8 cellular contexts compared by ENCODE assay signal in the genomic region with DNA sequence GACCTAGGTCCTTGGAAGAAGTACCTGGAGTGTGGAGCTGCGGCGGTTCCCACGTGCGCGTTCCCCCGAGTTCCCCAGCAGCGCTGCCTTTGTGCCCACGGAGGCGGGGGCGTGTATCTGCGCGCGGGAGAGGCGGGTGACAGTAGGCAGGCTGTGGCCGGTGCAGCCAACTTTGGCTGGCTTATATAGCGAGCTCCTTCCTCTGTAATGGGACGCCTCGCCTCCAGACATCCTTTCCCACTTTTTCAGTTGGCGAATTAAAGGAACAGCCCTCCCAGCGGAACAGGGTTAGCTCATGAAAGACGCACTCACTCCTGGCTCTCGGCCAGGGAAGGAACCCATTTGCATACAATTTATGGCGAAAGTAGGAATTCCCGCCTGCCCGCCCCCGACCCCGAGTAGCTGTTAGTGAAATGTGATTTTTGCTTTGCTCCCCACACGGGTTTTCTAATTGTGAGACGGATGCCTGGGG. TPM values are rescaled to one million over a fixed set of nuclear protein-coding genes. Genes with fewer than 3 reads are reported as not detected.
DNase-seq lines count a peak whose midpoint lies in the region; ATAC-seq and TF ChIP-seq lines count a peak whose summit lies in the region.

Gene TNC, minus strand, starts transcription at position 159 of the 472 bp plus-strand sequence. CDS start 27,139 bp downstream, outside the sequence.

- TF ChIP-seq CTCF in fibroblast of the aortic adventitia (IDR thresholded peaks at IDR 0.05; ENCODE audit: insufficient read depth, low read length) (no peak), neural cell (IDR thresholded peaks at IDR 0.05; ENCODE audit: poor library complexity, severe bottlenecking) (no peak)

- DNase-seq in H7: peak; percentile 67
- peak; percentile 94 for DNase-seq in RPMI7951 (ENCODE audit: low read depth)
- DNase-seq in fibroblast of the aortic adventitia (ENCODE audit: low read depth): peak; percentile 76
- DNase-seq in Kasumi-1 (lab: John Stamatoyannopoulos, UW): no peak
- no peak for DNase-seq in GM19238 (ENCODE audit: insufficient read length, low spot score)

- H3K36me3 ChIP-seq in H7 (replicated peaks; ENCODE audit: control insufficient read depth, insufficient read depth, low read length): no peaks in the 10 kb centered on the region
- H3K36me3 ChIP-seq in neural cell (ENCODE audit: insufficient read depth, low read length): no peaks in the 10 kb centered on the region

- H3K9ac ChIP-seq in neural cell (ENCODE audit: low read length): peak within 1 kb of the TSS; percentile 37

- no peaks in the 10 kb centered on the region for H3F3A ChIP-seq in neural cell (ENCODE audit: insufficient read depth, low read length, poor library complexity, severe bottlenecking)

- peak within 1 kb of the TSS; percentile 33 for H3K4me3 ChIP-seq in H7 (ENCODE audit: insufficient read depth, low read depth, low read length)
- peak within 1 kb of the TSS; percentile 61 for H3K4me3 ChIP-seq in fibroblast of the aortic adventitia (ENCODE audit: low read depth, low read length)
- peak within 1 kb of the TSS; percentile 67 for H3K4me3 ChIP-seq in neural cell (ENCODE audit: low read length)

- H3K79me2 ChIP-seq in neural cell (replicated peaks; ENCODE audit: insufficient read depth, low read length): no peaks in the 10 kb centered on the region

- H3K27me3 ChIP-seq in H7 (ENCODE audit: control insufficient read depth, insufficient read depth, low read length): peaks cover 16% of the 10 kb centered on the region
- peaks cover 21% of the 10 kb centered on the region for H3K27me3 ChIP-seq in neural cell (ENCODE audit: insufficient read depth, low read depth, low read length)

- H4K20me1 ChIP-seq in neural cell (ENCODE audit: insufficient read depth): no peaks in the 10 kb centered on the region

- no peaks in the 10 kb centered on the region for H3K9me3 ChIP-seq in neural cell (ENCODE audit: low read length)

- H3K9me2 ChIP-seq in neural cell (ENCODE audit: insufficient read depth, low read length): no peaks in the 10 kb centered on the region

- H2AFZ ChIP-seq in neural cell (ENCODE audit: low read depth, low read length): peak within 1 kb of the TSS; percentile 12

- TF ChIP-seq EP300 in neural cell (conservative IDR thresholded peaks at IDR 0.05; ENCODE audit: poor library complexity, severe bottlenecking): no peak

- no peak for ATAC-seq in GM18861 (IDR thresholded peaks at IDR 0.05; ENCODE audit: unreplicated experiment)
- no peak for ATAC-seq in GM19397 (IDR thresholded peaks at IDR 0.05; ENCODE audit: unreplicated experiment)

- no peak within 1 kb of the TSS for H3K27ac ChIP-seq in neural cell (ENCODE audit: low read length)

- peak; percentile 16 for TF ChIP-seq RAD21 in neural cell (conservative IDR thresholded peaks at IDR 0.05)

- H3K4me2 ChIP-seq in neural cell (ENCODE audit: low read length): peak within 1 kb of the TSS; percentile 65

TF ChIP-seq in neural cell, 6 proteins besides CTCF, POLR2A, EP300 and RAD21:
- TF ChIP-seq SMC3 (conservative IDR thresholded peaks at IDR 0.05; ENCODE audit: poor library complexity) (no peak), POLR2AphosphoS5 (IDR thresholded peaks at IDR 0.05) (no peak), TAF1 (IDR thresholded peaks at IDR 0.05; ENCODE audit: low read depth) (no peak), MXI1 (conservative IDR thresholded peaks at IDR 0.05; ENCODE audit: poor library complexity, severe bottlenecking) (no peak), EZH2 (IDR thresholded peaks at IDR 0.05; ENCODE audit: borderline replicate concordance, insufficient read depth, low read length, poor library complexity, severe bottlenecking) (no peak)
- TF ChIP-seq, protein P1, sequence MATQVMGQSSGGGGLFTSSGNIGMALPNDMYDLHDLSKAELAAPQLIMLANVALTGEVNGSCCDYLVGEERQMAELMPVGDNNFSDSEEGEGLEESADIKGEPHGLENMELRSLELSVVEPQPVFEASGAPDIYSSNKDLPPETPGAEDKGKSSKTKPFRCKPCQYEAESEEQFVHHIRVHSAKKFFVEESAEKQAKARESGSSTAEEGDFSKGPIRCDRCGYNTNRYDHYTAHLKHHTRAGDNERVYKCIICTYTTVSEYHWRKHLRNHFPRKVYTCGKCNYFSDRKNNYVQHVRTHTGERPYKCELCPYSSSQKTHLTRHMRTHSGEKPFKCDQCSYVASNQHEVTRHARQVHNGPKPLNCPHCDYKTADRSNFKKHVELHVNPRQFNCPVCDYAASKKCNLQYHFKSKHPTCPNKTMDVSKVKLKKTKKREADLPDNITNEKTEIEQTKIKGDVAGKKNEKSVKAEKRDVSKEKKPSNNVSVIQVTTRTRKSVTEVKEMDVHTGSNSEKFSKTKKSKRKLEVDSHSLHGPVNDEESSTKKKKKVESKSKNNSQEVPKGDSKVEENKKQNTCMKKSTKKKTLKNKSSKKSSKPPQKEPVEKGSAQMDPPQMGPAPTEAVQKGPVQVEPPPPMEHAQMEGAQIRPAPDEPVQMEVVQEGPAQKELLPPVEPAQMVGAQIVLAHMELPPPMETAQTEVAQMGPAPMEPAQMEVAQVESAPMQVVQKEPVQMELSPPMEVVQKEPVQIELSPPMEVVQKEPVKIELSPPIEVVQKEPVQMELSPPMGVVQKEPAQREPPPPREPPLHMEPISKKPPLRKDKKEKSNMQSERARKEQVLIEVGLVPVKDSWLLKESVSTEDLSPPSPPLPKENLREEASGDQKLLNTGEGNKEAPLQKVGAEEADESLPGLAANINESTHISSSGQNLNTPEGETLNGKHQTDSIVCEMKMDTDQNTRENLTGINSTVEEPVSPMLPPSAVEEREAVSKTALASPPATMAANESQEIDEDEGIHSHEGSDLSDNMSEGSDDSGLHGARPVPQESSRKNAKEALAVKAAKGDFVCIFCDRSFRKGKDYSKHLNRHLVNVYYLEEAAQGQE (IDR thresholded peaks at IDR 0.05; ENCODE audit: borderline replicate concordance): no peak

RNA-seq across cellular contexts. Expression of gene TNC, which starts in this region (rescaled TPM):
- total RNA-seq in H7 (2014; rRNA removed; shearing (Covaris generic)): 69.1 and 81.9 TPM in 2 replicates
- 167 and 188 TPM in 2 replicates for total RNA-seq in RPMI7951 (2014; rRNA removed; shearing (Covaris generic))
- total RNA-seq in fibroblast of the aortic adventitia (ENCODE audit: low replicate concordance): 8.3 and 49.7 TPM in 2 replicates
- 0.52 and 2.1 TPM in 2 replicates for polyA plus RNA-seq in neural cell
- polyA minus RNA-seq in neural cell: 0.69 and 0.73 TPM in 2 replicates

Comparison
In these comparisons a context has a peak if more than half of its experiments do, and no peak if none do; other contexts are left out.
1. DNase-seq: peak in H7 (single experiment), RPMI7951 (single experiment) and fibroblast of the aortic adventitia (single experiment); none in Kasumi-1 (0 of 2) and GM19238 (single experiment).
2. Peak in every context shown above with its lines, with median percentiles within 50 percentile points of each other: H3K4me3 ChIP-seq.